Comparison of ENCODE assay signal across 8 cellular contexts in the genomic region with DNA sequence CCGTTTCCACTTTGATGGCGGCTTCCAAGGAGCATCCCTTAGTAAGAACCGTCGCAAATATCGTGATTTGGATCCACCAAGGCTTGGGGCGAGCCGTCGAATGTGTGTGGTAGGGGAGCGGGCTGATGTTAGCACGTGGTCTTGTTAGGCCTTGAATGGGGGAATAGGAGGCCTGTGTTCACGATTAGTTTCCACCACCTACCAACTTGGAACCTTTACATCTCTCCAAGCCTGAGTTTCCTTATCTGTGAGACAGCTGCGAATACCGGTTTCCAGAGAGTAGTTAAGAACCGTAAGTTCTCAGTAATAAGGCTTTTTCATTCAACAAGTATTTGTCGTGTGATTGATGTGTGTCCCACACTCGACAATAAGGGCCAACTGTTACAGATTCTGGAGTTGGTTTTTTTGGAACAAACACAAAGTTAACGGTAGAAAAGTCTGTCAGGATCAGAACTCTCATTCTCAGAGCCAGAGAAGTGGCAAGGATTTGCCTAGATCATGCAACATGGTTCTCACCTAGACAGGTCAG. TPM values are rescaled to one million over a fixed set of nuclear protein-coding genes. Genes with fewer than 3 reads are reported as not detected.
DNase-seq lines count a peak whose midpoint lies in the region; ATAC-seq and TF ChIP-seq lines count a peak whose summit lies in the region.

No MANE protein-coding gene starts in this region.

- H3K4me3 ChIP-seq in stomach = peak overlapping the region; percentile 77 to 99 (median 94)

- peak overlapping the region; percentile 96 for H3K27ac Mint-ChIP-seq in activated T-helper 17 cell treated with anti-CD3 and anti-CD28 coated beads, Interleukin-2, amount 50 U/mL, for 72 hours
- peak overlapping the region; percentile 91 to 98 (median 96) for H3K27ac Mint-ChIP-seq in immature natural killer cell

- peaks cover 21% of the 10 kb centered on the region for H3K4me1 Mint-ChIP-seq in activated T-helper 17 cell treated with anti-CD3 and anti-CD28 coated beads, Interleukin-2, amount 50 U/mL, for 72 hours
- H3K4me1 Mint-ChIP-seq in immature natural killer cell = peaks cover 35 to 40% of the 10 kb centered on the region in 2 donors

- H3K27me3 ChIP-seq in stomach = no peaks in the 10 kb centered on the region

- H3K27ac ChIP-seq in 22Rv1 = peak overlapping the region; percentile 77
- H3K27ac ChIP-seq in stomach = peak overlapping the region; percentile 93 to 97 (median 93)

- DNase-seq in immature natural killer cell = no peak
- no peak for DNase-seq in stomach
- DNase-seq in superior temporal gyrus (ENCODE audit: extremely low spot score) = no peak
- DNase-seq in ecto neural progenitor cell (ENCODE audit: low spot score) = no peak

- peak overlapping the region; percentile 92 for H3K4me3 Mint-ChIP-seq in activated T-helper 17 cell treated with anti-CD3 and anti-CD28 coated beads, Interleukin-2, amount 50 U/mL, for 72 hours
- H3K4me3 Mint-ChIP-seq in immature natural killer cell = peak overlapping the region; percentile 91 to 97 (median 95)

- TF ChIP-seq EP300 in stomach (IDR thresholded peaks at IDR 0.05) = no peak

- peaks cover 16 to 52% (median 31%) of the 10 kb centered on the region in 4 donors for H3K4me1 ChIP-seq in stomach

- ATAC-seq in GM21825 (IDR thresholded peaks at IDR 0.05; ENCODE audit: unreplicated experiment) (peak; percentile 4), HG03521 (IDR thresholded peaks at IDR 0.05; ENCODE audit: unreplicated experiment) (no peak)
- no peak for ATAC-seq in activated T-helper 17 cell treated with anti-CD3 and anti-CD28 coated beads, Interleukin-2, amount 50 U/mL, for 72 hours (replicated peaks)

- H3K36me3 ChIP-seq in stomach = peaks cover 31 to 42% (median 39%) of the 10 kb centered on the region in 4 donors

- intact Hi-C loops in stomach (cut with DNase I; ENCODE audit: low total_unique reads) = no loop called here

- H3K36me3 Mint-ChIP-seq in activated T-helper 17 cell treated with anti-CD3 and anti-CD28 coated beads, Interleukin-2, amount 50 U/mL, for 72 hours (ENCODE audit: low read depth) = peaks cover 59% of the 10 kb centered on the region
- peaks cover 0 to 10% (median 4%) of the 10 kb centered on the region in 3 donors for H3K36me3 Mint-ChIP-seq in immature natural killer cell

- TF ChIP-seq POLR2A in stomach (IDR thresholded peaks at IDR 0.05) = no peak

- H3K9me3 Mint-ChIP-seq in activated T-helper 17 cell treated with anti-CD3 and anti-CD28 coated beads, Interleukin-2, amount 50 U/mL, for 72 hours = no peaks in the 10 kb centered on the region
- no peaks in the 10 kb centered on the region for H3K9me3 Mint-ChIP-seq in immature natural killer cell

- 3 to 12% (median 7%) methylated on average over 17 of the region's 17 CpGs for WGBS in stomach, 5 donors

- H3K27me3 Mint-ChIP-seq in activated T-helper 17 cell treated with anti-CD3 and anti-CD28 coated beads, Interleukin-2, amount 50 U/mL, for 72 hours = no peaks in the 10 kb centered on the region
- H3K27me3 Mint-ChIP-seq in immature natural killer cell (ENCODE audit: low read depth in 3 of 3) = peaks cover 3 to 7% (median 5%) of the 10 kb centered on the region in 3 donors

- H3K9me3 ChIP-seq in stomach = no peaks in the 10 kb centered on the region

- TF ChIP-seq CTCF in 22Rv1 (IDR thresholded peaks at IDR 0.05) (no peak), stomach (IDR thresholded peaks at IDR 0.05) (no peak)

RNA-seq across cellular contexts. Expression of gene NUDC, which starts 0.7 kb away (rescaled TPM):
- total RNA-seq in activated T-helper 17 cell treated with anti-CD3 and anti-CD28 coated beads, Interleukin-2, amount 50 U/mL, for 72 hours = 100 to 1,000 TPM in 1 of 2 donors, 10 to 100 TPM in 1; 45.0 to 108 TPM
- 100 to 1,000 TPM in 1 of 3 donors, 10 to 100 TPM in 2; 60.0 to 116 (median 70.4) TPM for polyA plus RNA-seq in immature natural killer cell
- 10 to 100 TPM; 20.0 to 88.1 (median 33.5) TPM for total RNA-seq in stomach
- 10 to 100 TPM; 58.6 to 80.6 (median 71.7) TPM for polyA plus RNA-seq in stomach

RNA-seq across cellular contexts. Expression of gene NR0B2, which starts 8.5 kb away (rescaled TPM):
- total RNA-seq in activated T-helper 17 cell treated with anti-CD3 and anti-CD28 coated beads, Interleukin-2, amount 50 U/mL, for 72 hours = not detected
- polyA plus RNA-seq in immature natural killer cell (not detected), stomach (10 to 100 TPM; 10.7 to 63.3 (median 39.1) TPM)
- 10 to 100 TPM in 2 of 5 donors, 1 to 10 TPM in 1, not detected in 2; 8.3 to 31.2 (median 21.7) TPM for total RNA-seq in stomach

RNA-seq across cellular contexts. Expression of gene GPATCH3, which starts 22.0 kb away (rescaled TPM):
- total RNA-seq in activated T-helper 17 cell treated with anti-CD3 and anti-CD28 coated beads, Interleukin-2, amount 50 U/mL, for 72 hours = 10 to 100 TPM in 1 of 2 donors, 1 to 10 TPM in 1; 9.4 to 13.4 TPM
- polyA plus RNA-seq in immature natural killer cell (10 to 100 TPM; 10.4 to 17.3 (median 15.1) TPM), stomach (10 to 100 TPM; 13.5 to 21.8 (median 18.3) TPM)
- 10 to 100 TPM in 3 of 5 donors, 1 to 10 TPM in 2; 3.1 to 42.0 (median 10.3) TPM for total RNA-seq in stomach

RNA-seq across cellular contexts. Expression of gene GPN2, which starts 32.2 kb away (rescaled TPM):
- total RNA-seq in activated T-helper 17 cell treated with anti-CD3 and anti-CD28 coated beads, Interleukin-2, amount 50 U/mL, for 72 hours = 10 to 100 TPM; 44.8 to 61.4 TPM
- polyA plus RNA-seq in immature natural killer cell (10 to 100 TPM in 2 of 3 donors, 1 to 10 TPM in 1; 8.3 to 22.1 (median 10.0) TPM), stomach (10 to 100 TPM; 11.2 to 20.6 (median 15.6) TPM)
- 10 to 100 TPM in 2 of 5 donors, 1 to 10 TPM in 3; 5.4 to 66.3 (median 9.9) TPM for total RNA-seq in stomach

RNA-seq across cellular contexts. Expression of gene KDF1, which starts 38.0 kb away (rescaled TPM):
- not detected for total RNA-seq in activated T-helper 17 cell treated with anti-CD3 and anti-CD28 coated beads, Interleukin-2, amount 50 U/mL, for 72 hours
- polyA plus RNA-seq in immature natural killer cell (1 to 10 TPM in 1 of 3 donors, under 1 TPM in 1, not detected in 1; 0.29 to 1.3 TPM), stomach (10 to 100 TPM; 13.6 to 15.3 (median 14.5) TPM)
- 10 to 100 TPM in 2 of 5 donors, 1 to 10 TPM in 3; 2.9 to 21.6 (median 7.1) TPM for total RNA-seq in stomach
